Comparison of ENCODE assay signal across 12 cellular contexts in genomic region chr6:11357285-11357684, GRCh38.
DNase-seq lines count a peak whose midpoint lies in the region; ATAC-seq and TF ChIP-seq lines count a peak whose summit lies in the region.
"Had no signal": no experiment of that assay in that cellular context is flagged by ENCODE, and none has a peak within 500 bp of the region (broad histone marks: within the 10 kb centered on the region; RNA-seq: fewer than 3 reads in every experiment).

No MANE protein-coding gene starts in this region.

- H3K27ac Mint-ChIP-seq in activated CD4-positive, alpha-beta T cell treated with anti-CD3 and anti-CD28 coated beads, Interleukin-2, amount 10 ng/mL, durations not matched to agents 24 days and 14 days: peak overlapping the region; percentile 59
- H3K27ac Mint-ChIP-seq: stimulated activated naive CD8-positive, alpha-beta T cell treated with anti-CD3 and anti-CD28 coated beads, Interleukin-15, Interleukin-2, amounts not matched to agents 100 ng/mL and 50 ng/mL, for 24 hours had no signal

- H3K9me3 ChIP-seq in colonic mucosa (no peaks in the 10 kb centered on the region), mucosa of descending colon (no peaks in the 10 kb centered on the region), testis (no peaks in the 10 kb centered on the region)

- H3K4me3 Mint-ChIP-seq in activated CD4-positive, alpha-beta T cell treated with anti-CD3 and anti-CD28 coated beads, Interleukin-2, amount 10 ng/mL, durations not matched to agents 24 days and 14 days: peak overlapping the region; percentile 13
- H3K4me3 Mint-ChIP-seq: stimulated activated naive CD8-positive, alpha-beta T cell treated with anti-CD3 and anti-CD28 coated beads, Interleukin-15, Interleukin-2, amounts not matched to agents 100 ng/mL and 50 ng/mL, for 24 hours had no signal

- peak; percentile 73 for ATAC-seq in mucosa of descending colon
- ATAC-seq in GM21529 (IDR thresholded peaks at IDR 0.05; ENCODE audit: unreplicated experiment): no peak
- ATAC-seq: K562 had no signal

- no peaks in the 10 kb centered on the region for H3K27me3 ChIP-seq in colonic mucosa
- no peaks in the 10 kb centered on the region for H3K27me3 ChIP-seq in testis
- H3K27me3 ChIP-seq: brain microvascular endothelial cell had no signal

- peaks cover 12% of the 10 kb centered on the region for H3K4me1 ChIP-seq in colonic mucosa
- peaks cover 9% of the 10 kb centered on the region for H3K4me1 ChIP-seq in mucosa of descending colon (ENCODE audit: low read depth)
- peaks cover 22% of the 10 kb centered on the region for H3K4me1 ChIP-seq in testis

- H3K9me3 Mint-ChIP-seq in activated CD4-positive, alpha-beta T cell treated with anti-CD3 and anti-CD28 coated beads, Interleukin-2, amount 10 ng/mL, durations not matched to agents 24 days and 14 days: peaks cover 23% of the 10 kb centered on the region

- H3K4me3 ChIP-seq in colonic mucosa: no peak overlapping the region
- no peak overlapping the region for H3K4me3 ChIP-seq in mucosa of descending colon
- H3K4me3 ChIP-seq in testis: no peak overlapping the region
- H3K4me3 ChIP-seq: K562 had no signal

- H3K9ac ChIP-seq in colonic mucosa (ENCODE audit: low read depth in 2 of 2, low read length in 2 of 2): peak overlapping the region in 1 of 2 donors; percentile 36

- intact Hi-C loops in activated CD4-positive, alpha-beta T cell treated with anti-CD3 and anti-CD28 coated beads, Interleukin-2, amount 10 ng/mL, durations not matched to agents 24 days and 14 days (cut with micrococcal nuclease): no loop called here
- intact Hi-C loops in colonic mucosa (cut with DNase I) (no loop called here), mucosa of descending colon (cut with DNase I, micrococcal nuclease) (no loop called here), testis (cut with DNase I; ENCODE audit: low total_unique reads) (no loop called here)

- DNase-seq in activated CD4-positive, alpha-beta T cell treated with anti-CD3 and anti-CD28 coated beads, Interleukin-2, amount 10 ng/mL, durations not matched to agents 24 days and 14 days: no peak
- DNase-seq in activated CD4-positive, alpha-beta T cell treated with anti-CD3 and anti-CD28 coated beads for 4 hours: no peak
- no peak for DNase-seq in colonic mucosa
- peak in 1 of 3 donors; percentile 43 for DNase-seq in mucosa of descending colon
- DNase-seq in testis: no peak
- DNase-seq in SHP77 treated with DMSO at 0.1 percent for 48 hours (lab: John Stamatoyannopoulos, UW): no peak
- no peak for DNase-seq in RKO (ENCODE audit: low spot score)
- DNase-seq: brain microvascular endothelial cell, midbrain had no signal

- H3K36me3 Mint-ChIP-seq in activated CD4-positive, alpha-beta T cell treated with anti-CD3 and anti-CD28 coated beads, Interleukin-2, amount 10 ng/mL, durations not matched to agents 24 days and 14 days (ENCODE audit: low read depth): peaks cover 65% of the 10 kb centered on the region

- TF ChIP-seq CTCF in colonic mucosa (IDR thresholded peaks at IDR 0.05) (no peak), mucosa of descending colon (IDR thresholded peaks at IDR 0.05) (no peak), testis (IDR thresholded peaks at IDR 0.05) (no peak)

- WGBS in testis, 2 donors: 64 to 65% methylated on average over 7 of the region's 7 CpGs

- H3K27ac ChIP-seq in colonic mucosa: peak overlapping the region; percentile 71
- H3K27ac ChIP-seq in testis: peak overlapping the region; percentile 33 to 62
- H3K27ac ChIP-seq: brain microvascular endothelial cell had no signal

- H3K36me3 ChIP-seq in colonic mucosa (no peaks in the 10 kb centered on the region), mucosa of descending colon (ENCODE audit: low read depth) (no peaks in the 10 kb centered on the region), testis (ENCODE audit: low read depth, missing control alignments) (no peaks in the 10 kb centered on the region)
- H3K36me3 ChIP-seq: brain microvascular endothelial cell had no signal

- H3K4me1 Mint-ChIP-seq in activated CD4-positive, alpha-beta T cell treated with anti-CD3 and anti-CD28 coated beads, Interleukin-2, amount 10 ng/mL, durations not matched to agents 24 days and 14 days: peaks cover 77% of the 10 kb centered on the region

- TF ChIP-seq POLR2A in testis (IDR thresholded peaks at IDR 0.05): no peak

- no peaks in the 10 kb centered on the region for H3K27me3 Mint-ChIP-seq in activated CD4-positive, alpha-beta T cell treated with anti-CD3 and anti-CD28 coated beads, Interleukin-2, amount 10 ng/mL, durations not matched to agents 24 days and 14 days
- H3K27me3 Mint-ChIP-seq: stimulated activated naive CD8-positive, alpha-beta T cell treated with anti-CD3 and anti-CD28 coated beads, Interleukin-15, Interleukin-2, amounts not matched to agents 100 ng/mL and 50 ng/mL, for 24 hours had no signal
